34 cellular contexts compared by ENCODE assay signal in the genomic region with DNA sequence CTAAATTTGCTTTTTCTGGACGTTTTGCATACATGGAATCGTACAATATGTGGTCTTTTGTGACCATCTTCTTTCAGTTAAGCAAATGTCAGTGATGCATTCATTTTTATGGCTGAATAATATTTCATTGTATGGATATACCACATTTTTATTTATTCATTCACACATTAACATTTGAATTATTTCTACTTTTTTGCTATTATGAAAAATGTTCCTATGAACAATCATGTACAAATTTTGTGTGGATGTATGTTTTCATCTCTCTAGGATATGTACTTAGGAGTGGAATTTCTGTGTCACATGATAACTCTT.
"Had no signal": no experiment of that assay in that cellular context is flagged by ENCODE, and none has a peak within 500 bp of the region (broad histone marks: within the 10 kb centered on the region; RNA-seq: fewer than 3 reads in every experiment).

No MANE protein-coding gene starts in this region.

- ATAC-seq: activated T-cell treated with anti-CD3 and anti-CD28 coated beads, Interleukin-2, amount 50 U/mL, for 72 hours; activated T-helper 17 cell treated with anti-CD3 and anti-CD28 coated beads, Interleukin-2, amount 50 U/mL, for 72 hours; Panc1 had no signal

- H3K4me3 ChIP-seq: SJSA1 had no signal

- H3K27ac ChIP-seq: brain microvascular endothelial cell, SJSA1, VCaP had no signal

- H3K27me3 ChIP-seq: brain microvascular endothelial cell, SJSA1 had no signal

- H3K9me3 ChIP-seq: SJSA1 had no signal

- DNase-seq: activated B cell treated with CpG ODN at 0.5 μM for 24 hours; activated CD4-positive, alpha-beta memory T cell treated with anti-CD3 and anti-CD28 coated beads for 36 hours; activated CD4-positive, alpha-beta T cell treated with anti-CD3 and anti-CD28 coated beads for 4 hours; activated CD4-positive, alpha-beta T cell treated with anti-CD3 and anti-CD28 coated beads, Interleukin-2, amount 50 U/mL, for 1 hour; activated CD4-positive, CD25-positive, alpha-beta regulatory T cell treated with anti-CD3 and anti-CD28 coated beads, Interleukin-2, amount 50 U/mL, for 72 hours; activated CD8-positive, alpha-beta memory T cell treated with anti-CD3 and anti-CD28 coated beads, Interleukin-2, amount 50 U/mL, for 4 hours; activated effector memory CD4-positive, alpha-beta T cell treated with anti-CD3 and anti-CD28 coated beads, Interleukin-2, amount 50 U/mL, for 16 hours; activated naive CD4-positive, alpha-beta T cell; activated naive CD4-positive, alpha-beta T cell treated with anti-CD3 and anti-CD28 coated beads, Interleukin-2, amount 50 U/mL, for 16 hours; activated naive CD8-positive, alpha-beta T cell treated with anti-CD3 and anti-CD28 coated beads for 36 hours; activated T-cell treated with anti-CD3 and anti-CD28 coated beads, Interleukin-2, amount 50 U/mL, for 72 hours; amniotic stem cell; aorta; brain microvascular endothelial cell; NCI-H1092 treated with DMSO at 0.1 percent for 48 hours; NCI-H1417; NCI-H146; NCI-H187 treated with DMSO at 0.1 percent for 48 hours; NCI-H2081; NCI-H2171 treated with DMSO at 0.1 percent for 48 hours; NCI-H2227 treated with DMSO at 0.1 percent for 48 hours; NCI-H446; NCI-H510A treated with DMSO at 0.1 percent for 48 hours; NCI-H69; NCI-H82; SHP77 treated with DMSO at 0.1 percent for 48 hours; SW 1271; T-helper 1 cell; T-helper 2 cell; T-helper 9 cell had no signal
